In genomic region chr16:85138073-85138824, GRCh38 we compare ENCODE assay signal across 14 cellular contexts. TPM values are rescaled to one million over a fixed set of nuclear protein-coding genes. Genes with fewer than 3 reads are reported as not detected.
DNase-seq lines count a peak whose midpoint lies in the region; ATAC-seq, FAIRE-seq and TF ChIP-seq lines count a peak whose summit lies in the region.
"Had no signal": no experiment of that assay in that cellular context is flagged by ENCODE, and none has a peak within 500 bp of the region (broad histone marks: within the 10 kb centered on the region; RNA-seq: fewer than 3 reads in every experiment).

No MANE protein-coding gene starts in this region.

- H3K4me1 ChIP-seq in IMR-90 (ENCODE audit: control insufficient read depth, insufficient read depth, low read length), result peaks cover 17% of the 10 kb centered on the region
- peaks cover 26% of the 10 kb centered on the region for H3K4me1 ChIP-seq in body of pancreas

- H3K18ac ChIP-seq in IMR-90 (ENCODE audit: low read depth, low read length), result peak overlapping the region; percentile 60; the same call in 1 of the 2 replicates

- peak overlapping the region; percentile 79 for H2BK120ac ChIP-seq in IMR-90 (ENCODE audit: low read depth, low read length)

- no TSS peak for BruUV-seq in IMR-90 (replicated peaks; lab: Mats Ljungman, UMichigan)

- dilution Hi-C loops in IMR-90 (cut with HindIII; ENCODE audit: low sequenced_read_pairs, unreplicated experiment), result no loop called here

- peak overlapping the region; percentile 34; the same call in 1 of the 2 replicates for H3K14ac ChIP-seq in IMR-90 (replicated peaks; ENCODE audit: low read depth, low read length)

- peak overlapping the region; percentile 83 for H2AK5ac ChIP-seq in IMR-90 (ENCODE audit: low read depth, low read length)

- WGBS in IMR-90 (ENCODE audit: extremely low coverage in 2 of 2, insufficient read length in 1 of 2), 2 experiments, result 86% methylated on average over 2 of the region's 12 CpGs; no CpG with 5 or more reads in 1 of the 2 experiments
- 74 to 78% methylated on average over 12 of the region's 12 CpGs for WGBS in body of pancreas, 2 donors

- H3K4me3 ChIP-seq in IMR-90 (ENCODE audit: insufficient read depth, low read depth, low read length), result no peak overlapping the region
- H3K4me3 ChIP-seq in body of pancreas, result no peak overlapping the region

- peak overlapping the region; percentile 70; the same call in 1 of the 2 replicates for H4K91ac ChIP-seq in IMR-90 (ENCODE audit: insufficient read depth, low read depth, low read length)

- H3K23ac ChIP-seq in IMR-90 (ENCODE audit: low read depth, low read length), result no peak overlapping the region; the same call in 1 of the 2 replicates

- H3K27me3 ChIP-seq in IMR-90 (ENCODE audit: control insufficient read depth, insufficient read depth, low read length) (peaks cover 4% of the 10 kb centered on the region), body of pancreas (no peaks in the 10 kb centered on the region)

- H4K8ac ChIP-seq in IMR-90 (ENCODE audit: low read depth in 2 of 2, low read length in 2 of 2), result peak overlapping the region; percentile 89 to 93; a peak in 3 of 4 replicates

- H3K79me1 ChIP-seq in IMR-90 (ENCODE audit: low read depth in 1 of 2, low read length in 2 of 2), result no peaks in the 10 kb centered on the region

- in situ Hi-C loops in IMR-90 (cut with MboI; ENCODE audit: low sequenced_read_pairs), result no loop called here

- peaks cover 2% of the 10 kb centered on the region for H3K27me3 Mint-ChIP-seq in mesothelial cell of epicardium (ENCODE audit: low read depth)

- peaks cover 20% of the 10 kb centered on the region for H3K4me1 Mint-ChIP-seq in mesothelial cell of epicardium

- no peak overlapping the region for H3K4me2 ChIP-seq in IMR-90 (ENCODE audit: low read depth, low read length)

- intact Hi-C loops in IMR-90 (cut with micrococcal nuclease) (no loop called here), body of pancreas (cut with DNase I) (no loop called here)

- peak overlapping the region; percentile 62 for H4K5ac ChIP-seq in IMR-90 (ENCODE audit: low read depth, low read length)

- H3K27ac Mint-ChIP-seq in mesothelial cell of epicardium, result peak overlapping the region; percentile 25
- H3K27ac Mint-ChIP-seq: stimulated activated memory B cell treated with anti-CD40 and anti-IgM and Interleukin-4, amounts not matched to agents 10 μg/mL and 1 μg/mL and 100 μg/mL, for 72 hours had no signal

- peak overlapping the region; percentile 88; the same call in 1 of the 2 replicates for H2BK20ac ChIP-seq in IMR-90 (ENCODE audit: low read depth, low read length)

- POLR2A ChIA-PET in IMR-90 (lab: Charles Lee; ENCODE audit: unreplicated experiment), result no interaction called here

- H3K27ac ChIP-seq in IMR-90 (ENCODE audit: insufficient read depth, low read length), result peak overlapping the region; percentile 24; the same call in 1 of the 2 replicates
- H3K27ac ChIP-seq in body of pancreas, result peak overlapping the region in 3 of 4 donors; percentile 68 to 81 (median 75)
- H3K27ac ChIP-seq in substantia nigra (ENCODE audit: low read depth, low read length, poor library complexity, severe bottlenecking), result peak overlapping the region; percentile 37

- H3K9me1 ChIP-seq in IMR-90 (ENCODE audit: insufficient read depth, low read length), result peaks cover 18% of the 10 kb centered on the region; the same call in 1 of the 2 replicates

- no peak overlapping the region for H2AFZ ChIP-seq in IMR-90 (replicated peaks; ENCODE audit: low read length, poor library complexity)

- DNase-seq in IMR-90 (no peak), body of pancreas (no peak), mesothelial cell of epicardium (ENCODE audit: low spot score in 2 of 2, unreplicated experiment in 2 of 2) (no peak), substantia nigra (lab: John Stamatoyannopoulos, UW) (no peak), GM10266 (ENCODE audit: extremely low spot score) (no peak), GM12892 (ENCODE audit: insufficient read length) (no peak)
- DNase-seq in stimulated activated CD4-positive, alpha-beta T cell treated with anti-CD3 and anti-CD28 coated beads, Interleukin-15, amount 100 ng/mL, for 24 hours, result no peak
- DNase-seq: CD4-positive, alpha-beta memory T cell; NCI-H524 treated with DMSO at 0.1 percent for 48 hours; stimulated activated CD4-positive, alpha-beta T cell treated with anti-CD3 and anti-CD28 coated beads, Interleukin-4, amount 100 ng/mL, for 1 hour had no signal

- no peak for TF ChIP-seq RAD21 in IMR-90 (IDR thresholded peaks at IDR 0.05; ENCODE audit: low read length)

- no peaks in the 10 kb centered on the region for H3K36me3 ChIP-seq in IMR-90 (ENCODE audit: control insufficient read depth, insufficient read depth, low read length)
- H3K36me3 ChIP-seq in body of pancreas (replicated peaks in 1 of 2; ENCODE audit: insufficient read depth in 1 of 2, low read depth in 2 of 2), result no peaks in the 10 kb centered on the region

- TF ChIP-seq POLR2A in IMR-90 (IDR thresholded peaks at IDR 0.05; ENCODE audit: low read depth, low read length), result no peak
- no peak for TF ChIP-seq POLR2A in body of pancreas (IDR thresholded peaks at IDR 0.05)
- no peak for TF ChIP-seq POLR2A in GM12892 (IDR thresholded peaks at IDR 0.05; ENCODE audit: low read depth, low read length)

- H4K20me1 ChIP-seq in IMR-90 (ENCODE audit: insufficient read depth, low read length), result no peaks in the 10 kb centered on the region

- H3K56ac ChIP-seq in IMR-90 (ENCODE audit: extremely low read depth, insufficient read depth, low read length), result peak overlapping the region; percentile 23; the same call in 1 of the 2 replicates

- no peak for TF ChIP-seq CTCF in IMR-90 (conservative IDR thresholded peaks at IDR 0.05; ENCODE audit: low read depth, low read length)
- TF ChIP-seq CTCF in body of pancreas (IDR thresholded peaks at IDR 0.05), result no peak
- TF ChIP-seq CTCF in mesothelial cell of epicardium (IDR thresholded peaks at IDR 0.05; ENCODE audit: unreplicated experiment), result no peak
- TF ChIP-seq CTCF in GM10266 (IDR thresholded peaks at IDR 0.05; ENCODE audit: control insufficient read depth, insufficient read depth, low read depth, missing control alignments), result no peak

- H3K9ac ChIP-seq in IMR-90 (ENCODE audit: low read depth, low read length), result peak overlapping the region; percentile 28; the same call in 1 of the 2 replicates

- H3K9me3 ChIP-seq in IMR-90 (ENCODE audit: control insufficient read depth, insufficient read depth, low read length) (no peaks in the 10 kb centered on the region), body of pancreas (no peaks in the 10 kb centered on the region)

- peak overlapping the region; percentile 24 for H3K4me3 Mint-ChIP-seq in mesothelial cell of epicardium
- H3K4me3 Mint-ChIP-seq: stimulated activated memory B cell treated with anti-CD40 and anti-IgM and Interleukin-4, amounts not matched to agents 10 μg/mL and 1 μg/mL and 100 μg/mL, for 72 hours had no signal

- no peaks in the 10 kb centered on the region for H3K9me3 Mint-ChIP-seq in mesothelial cell of epicardium
- H3K9me3 Mint-ChIP-seq: CD4-positive, alpha-beta memory T cell; stimulated activated memory B cell treated with anti-CD40 and anti-IgM and Interleukin-4, amounts not matched to agents 10 μg/mL and 1 μg/mL and 100 μg/mL, for 72 hours had no signal

- H2BK15ac ChIP-seq in IMR-90 (ENCODE audit: low read depth, low read length), result peak overlapping the region; percentile 58; the same call in 1 of the 3 replicates

- CTCF ChIA-PET in IMR-90 (lab: Yijun Ruan, JAX), result interaction anchor here (0.6 kb wide), 1 partner anchor 19 kb away, joined by 3 read pairs; no protein-coding TSS in a partner anchor

- no peaks in the 10 kb centered on the region for H3K36me3 Mint-ChIP-seq in mesothelial cell of epicardium
- H3K36me3 Mint-ChIP-seq: stimulated activated memory B cell treated with anti-CD40 and anti-IgM and Interleukin-4, amounts not matched to agents 10 μg/mL and 1 μg/mL and 100 μg/mL, for 72 hours had no signal

- ATAC-seq in IMR-90 (ENCODE audit: low read depth) (no peak), body of pancreas (no peak), GM19395 (IDR thresholded peaks at IDR 0.05; ENCODE audit: unreplicated experiment) (no peak)
- ATAC-seq: stimulated activated memory B cell treated with anti-CD40 and anti-IgM and Interleukin-4, amounts not matched to agents 10 μg/mL and 1 μg/mL and 100 μg/mL, for 72 hours had no signal

- H3K4ac ChIP-seq in IMR-90 (ENCODE audit: low read depth, low read length), result peak overlapping the region; percentile 96

- H2AK9ac ChIP-seq in IMR-90 (replicated peaks; ENCODE audit: low read depth, low read length, poor library complexity), result peak overlapping the region; percentile 88

- no peak overlapping the region for H2BK5ac ChIP-seq in IMR-90 (ENCODE audit: low read depth, low read length, poor library complexity, severe bottlenecking)

- FAIRE-seq in GM12892 (lab: Jason Lieb, UNC), result no peak

TF ChIP-seq in IMR-90, 13 proteins besides CTCF, POLR2A, EP300 and RAD21:
- no peak for TF ChIP-seq USF2 (IDR thresholded peaks at IDR 0.05; ENCODE audit: low read depth, low read length)

RNA-seq across cellular contexts. Expression of gene CIBAR2, which starts 26.0 kb away (rescaled TPM):
- total RNA-seq in IMR-90 (2012; rRNA removed) (0.18 TPM in 1 of 2 replicates, not detected in the other), body of pancreas (not detected), mesothelial cell of epicardium (not detected in 3 replicates)
- polyA plus RNA-seq in IMR-90 (2012; rRNA removed), result 0.16 and 0.24 TPM in 2 replicates
- not detected in 2 replicates for polyA plus RNA-seq in IMR-90 (2012; cell fraction: cytosol; rRNA removed)
- polyA plus RNA-seq in IMR-90 (2012; cell fraction: nucleus; rRNA removed; ENCODE audit: low replicate concordance), result 2.0 and 3.7 TPM in 2 replicates
- not detected for polyA plus RNA-seq in GM12892 (2012; ENCODE audit: missing spikeins)
- total RNA-seq: CD4-positive, alpha-beta memory T cell; omental fat pad had no signal
- polyA plus RNA-seq: adipose tissue; CD4-positive, alpha-beta memory T cell had no signal

Comparison
In these comparisons a context has a peak if more than half of its experiments do, and no peak if none do; other contexts are left out.
1. H3K27ac ChIP-seq: peak in every context shown above with its lines; median percentile 75 in body of pancreas; 37 in substantia nigra; 24 in IMR-90.